8 cellular contexts compared by ENCODE assay signal in genomic region chr12:6647083-6647604, GRCh38. TPM values are rescaled to one million over a fixed set of nuclear protein-coding genes. Genes with fewer than 3 reads are reported as not detected.
DNase-seq lines count a peak whose midpoint lies in the region; ATAC-seq and TF ChIP-seq lines count a peak whose summit lies in the region.

ACRBP (minus strand) TSS chr12:6647432; CDS start chr12:6647366, 66 bp downstream.

- H3K36me3 Mint-ChIP-seq in activated T-cell treated with anti-CD3 and anti-CD28 coated beads, Interleukin-2, amount 50 U/mL, for 24 hours (ENCODE audit: low read depth): peaks cover 40% of the 10 kb centered on the region
- H3K36me3 Mint-ChIP-seq in naive B cell: peaks cover 9 to 19% of the 10 kb centered on the region in 2 donors

- peak in 1 of 4 donors; percentile 63 for TF ChIP-seq POLR2A in upper lobe of left lung (IDR thresholded peaks at IDR 0.05)

- 9 to 11% methylated on average over 38 of the region's 38 CpGs for WGBS in GM23248 (ENCODE audit: low coverage in 1 of 2, low lambda C conversion rate in 2 of 2, missing lambda C conversion rate in 2 of 2), 2 experiments
- WGBS in upper lobe of left lung, 2 donors: 18 to 19% methylated on average over 14 to 38 of the region's 38 CpGs

- peak within 1 kb of the TSS; percentile 76 for H3K27ac Mint-ChIP-seq in activated T-cell treated with anti-CD3 and anti-CD28 coated beads, Interleukin-2, amount 50 U/mL, for 24 hours
- H3K27ac Mint-ChIP-seq in naive B cell: peak within 1 kb of the TSS in 5 of 6 donors; percentile 16 to 83 (median 53)

- H3K79me2 ChIP-seq in GM23248 (ENCODE audit: insufficient read depth): no peaks in the 10 kb centered on the region

- H3K27me3 Mint-ChIP-seq in activated T-cell treated with anti-CD3 and anti-CD28 coated beads, Interleukin-2, amount 50 U/mL, for 24 hours: no peaks in the 10 kb centered on the region
- no peaks in the 10 kb centered on the region for H3K27me3 Mint-ChIP-seq in naive B cell

- H3K9me2 ChIP-seq in GM23248 (ENCODE audit: insufficient read depth): no peaks in the 10 kb centered on the region

- peak within 1 kb of the TSS; percentile 40 for H3K4me2 ChIP-seq in GM23248 (ENCODE audit: unreplicated experiment)

- peak; percentile 70 to 79 for ATAC-seq in naive B cell (ENCODE audit: low read depth in 2 of 2)
- ATAC-seq in upper lobe of left lung (ENCODE audit: low FRiP score in 2 of 2): peak; percentile 86 to 95
- ATAC-seq in GM19023 (IDR thresholded peaks at IDR 0.05; ENCODE audit: unreplicated experiment): no peak
- no peak for ATAC-seq in HG03175 (IDR thresholded peaks at IDR 0.05; ENCODE audit: unreplicated experiment)

- no peaks in the 10 kb centered on the region for H4K20me1 ChIP-seq in GM23248 (ENCODE audit: insufficient read depth)

- H3K9ac ChIP-seq in GM23248: no peak within 1 kb of the TSS

- H3K9me3 Mint-ChIP-seq in activated T-cell treated with anti-CD3 and anti-CD28 coated beads, Interleukin-2, amount 50 U/mL, for 24 hours: peaks cover 14% of the 10 kb centered on the region
- peaks cover 0 to 8% (median 0%) of the 10 kb centered on the region in 7 donors for H3K9me3 Mint-ChIP-seq in naive B cell

- peak within 1 kb of the TSS; percentile 45; the same call in 1 of the 2 replicates for H3K4me3 ChIP-seq in GM23248
- H3K4me3 ChIP-seq in fibroblast of pulmonary artery (replicated peaks; ENCODE audit: low read depth, low read length): peak within 1 kb of the TSS; percentile 42
- peak within 1 kb of the TSS; percentile 0 to 58 (median 44) for H3K4me3 ChIP-seq in upper lobe of left lung

- H3K36me3 ChIP-seq in GM23248 (ENCODE audit: low read depth): peaks cover 7% of the 10 kb centered on the region; the same call in 1 of the 2 replicates
- H3K36me3 ChIP-seq in upper lobe of left lung: peaks cover 14 to 42% (median 32%) of the 10 kb centered on the region in 4 donors

- in situ Hi-C loops in GM23248 (cut with MboI): no loop called here

- no peaks in the 10 kb centered on the region for H3K27me3 ChIP-seq in GM23248 (replicated peaks; ENCODE audit: insufficient read depth)
- no peaks in the 10 kb centered on the region for H3K27me3 ChIP-seq in upper lobe of left lung

- no peak within 1 kb of the TSS for H3K27ac ChIP-seq in GM23248
- H3K27ac ChIP-seq in upper lobe of left lung: peak within 1 kb of the TSS in 3 of 4 donors; percentile 33 to 78 (median 55)

- H3F3A ChIP-seq in GM23248 (ENCODE audit: insufficient read depth): no peaks in the 10 kb centered on the region

- peak within 1 kb of the TSS; percentile 66 for H3K4me3 Mint-ChIP-seq in activated T-cell treated with anti-CD3 and anti-CD28 coated beads, Interleukin-2, amount 50 U/mL, for 24 hours
- peak within 1 kb of the TSS; percentile 82 to 92 (median 86) for H3K4me3 Mint-ChIP-seq in naive B cell

- no peak within 1 kb of the TSS for H2AFZ ChIP-seq in GM23248

- DNase-seq in AG09319 (ENCODE audit: extremely low read depth, low read depth) (peak; percentile 16), GM23248 (peak; percentile 78), fibroblast of pulmonary artery (ENCODE audit: low read depth) (peak; percentile 49), naive B cell (peak; percentile 47), upper lobe of left lung (peak; percentile 89 to 95)
- DNase-seq in activated T-cell treated with anti-CD3 and anti-CD28 coated beads, Interleukin-2, amount 50 U/mL, for 24 hours: peak; percentile 66

- no peak for TF ChIP-seq EP300 in upper lobe of left lung (IDR thresholded peaks at IDR 0.05)

- peaks cover 10% of the 10 kb centered on the region for H3K4me1 Mint-ChIP-seq in activated T-cell treated with anti-CD3 and anti-CD28 coated beads, Interleukin-2, amount 50 U/mL, for 24 hours (ENCODE audit: low read depth)
- H3K4me1 Mint-ChIP-seq in naive B cell: peaks cover 35 to 50% (median 43%) of the 10 kb centered on the region in 3 donors

- H3K4me1 ChIP-seq in GM23248 (ENCODE audit: insufficient read depth) (no peaks in the 10 kb centered on the region), upper lobe of left lung (peaks cover 6 to 26% (median 17%) of the 10 kb centered on the region in 4 donors)

- no peaks in the 10 kb centered on the region for H3K9me3 ChIP-seq in GM23248 (ENCODE audit: low read depth)
- no peaks in the 10 kb centered on the region for H3K9me3 ChIP-seq in upper lobe of left lung

- TF ChIP-seq CTCF in AG09319 (IDR thresholded peaks at IDR 0.05; ENCODE audit: low read depth, low read length): no peak
- no peak for TF ChIP-seq CTCF in fibroblast of pulmonary artery (IDR thresholded peaks at IDR 0.05; ENCODE audit: low read length, missing control alignments)
- no peak for TF ChIP-seq CTCF in upper lobe of left lung (IDR thresholded peaks at IDR 0.05)

RNA-seq across cellular contexts. Expression of gene ACRBP, which starts in this region (rescaled TPM):
- total RNA-seq in GM23248 (2014; rRNA removed; shearing (Covaris generic)): not detected in 2 replicates
- not detected in 2 replicates for polyA plus RNA-seq in GM23248 (2016; fragmentation: Nextera tagmentation; extraction: Ambion mirVana)
- 10 to 100 TPM in 1 of 6 donors, 1 to 10 TPM in 5; 3.8 to 11.0 (median 8.9) TPM for polyA plus RNA-seq in naive B cell (ENCODE audit: low read depth in 6 of 6)
- total RNA-seq in upper lobe of left lung: 10 to 100 TPM in 1 of 6 donors, 1 to 10 TPM in 5; 1.8 to 12.6 (median 5.9) TPM

Comparison
In these comparisons a context has a peak if more than half of its experiments do, and no peak if none do; other contexts are left out.
1. Peak in DNase-seq, H3K4me3 ChIP-seq and H3K4me2 ChIP-seq in GM23248; RNA of the gene not detected or under 1 TPM.
2. DNase-seq: peak in every context shown above with its lines; median percentile 92 in upper lobe of left lung; 78 in GM23248; 66 in activated T-cell treated with anti-CD3 and anti-CD28 coated beads, Interleukin-2, amount 50 U/mL, for 24 hours; 49 in fibroblast of pulmonary artery; 47 in naive B cell; 16 in AG09319.
3. ATAC-seq: peak in naive B cell (2 of 2) and upper lobe of left lung (2 of 2); none in GM19023 (single experiment) and HG03175 (single experiment).
4. Peak in every context shown above with its lines, with median percentiles within 50 percentile points of each other: H3K4me3 ChIP-seq.